In genomic region chr12:120979862-120980696, GRCh38 we compare ENCODE assay signal across 1 cellular context.
TF ChIP-seq lines count a peak whose summit lies in the region.

No MANE protein-coding gene starts in this region.

TF ChIP-seq in HepG2, 621 proteins besides CTCF, POLR2A, EP300 and RAD21 (continued from another document and continues in another):
- peak; percentile 54; the same call in 1 of the 2 replicates for TF ChIP-seq ZNF142 (CRISPR knock-in tag; IDR thresholded peaks at IDR 0.05)
- no peak for TF ChIP-seq MYPOP (CRISPR knock-in tag; IDR thresholded peaks at IDR 0.05)
- TF ChIP-seq ZSCAN9 (CRISPR knock-in tag; IDR thresholded peaks at IDR 0.05; ENCODE audit: borderline replicate concordance), result no peak
- peak; percentile 80 for TF ChIP-seq ZFY (CRISPR knock-in tag; IDR thresholded peaks at IDR 0.05)
- TF ChIP-seq RFX1 (IDR thresholded peaks at IDR 0.05), result no peak
- TF ChIP-seq HDAC1 (CRISPR knock-in tag; IDR thresholded peaks at IDR 0.05), result peak; percentile 79
- TF ChIP-seq FOXM1 (CRISPR knock-in tag; IDR thresholded peaks at IDR 0.05), result no peak
- no peak for TF ChIP-seq BHLHE40 (IDR thresholded peaks at IDR 0.05; ENCODE audit: low read length)
- no peak for TF ChIP-seq MYNN (CRISPR knock-in tag; IDR thresholded peaks at IDR 0.05; ENCODE audit: low read depth)
- no peak for TF ChIP-seq MAFK (conservative IDR thresholded peaks at IDR 0.05 in 1 of 2, IDR thresholded peaks at IDR 0.05 in 1 of 2; ENCODE audit: low read length in 2 of 2)
- TF ChIP-seq KLF6 (CRISPR knock-in tag; IDR thresholded peaks at IDR 0.05), result 0 out of 2 replicates have a peak, but pooled peaks have one; percentile 18
- no peak for TF ChIP-seq MXD4 (CRISPR knock-in tag; IDR thresholded peaks at IDR 0.05)
- no peak for TF ChIP-seq FOXP1 (IDR thresholded peaks at IDR 0.05)
- TF ChIP-seq FOXP1 (CRISPR knock-in tag; IDR thresholded peaks at IDR 0.05), result peak; percentile 52
- TF ChIP-seq ZKSCAN8 (CRISPR knock-in tag; IDR thresholded peaks at IDR 0.05; ENCODE audit: borderline replicate concordance), result 0 out of 2 replicates have a peak, but pooled peaks have one; percentile 21
- no peak for TF ChIP-seq REXO4 (CRISPR knock-in tag; IDR thresholded peaks at IDR 0.05; ENCODE audit: borderline replicate concordance)
- peak; percentile 60; the same call in 1 of the 2 replicates for TF ChIP-seq NFAT5 (CRISPR knock-in tag; IDR thresholded peaks at IDR 0.05)
- TF ChIP-seq HNF4G (IDR thresholded peaks at IDR 0.05; ENCODE audit: borderline replicate concordance, low read depth, low read length), result peak; percentile 84; the same call in 1 of the 2 replicates
- TF ChIP-seq HNF4G (CRISPR knock-in tag; IDR thresholded peaks at IDR 0.05; ENCODE audit: borderline replicate concordance, low read depth), result peak; percentile 80; the same call in 1 of the 2 replicates
- TF ChIP-seq CREB1 (IDR thresholded peaks at IDR 0.05), result no peak
- TF ChIP-seq CREB1 (CRISPR knock-in tag; IDR thresholded peaks at IDR 0.05), result no peak
- TF ChIP-seq ZFP62 (CRISPR knock-in tag; IDR thresholded peaks at IDR 0.05), result no peak
- no peak for TF ChIP-seq FOXO4 (CRISPR knock-in tag; conservative IDR thresholded peaks at IDR 0.05)
- no peak for TF ChIP-seq ZNF10 (CRISPR knock-in tag; IDR thresholded peaks at IDR 0.05; ENCODE audit: borderline replicate concordance, low read depth)
- TF ChIP-seq FOXA1 (IDR thresholded peaks at IDR 0.05), result no peak
- TF ChIP-seq FOXA1 (CRISPR knock-in tag; IDR thresholded peaks at IDR 0.05), result 0 out of 2 replicates have a peak, but pooled peaks have one; percentile 14
- peak; percentile 81 for TF ChIP-seq ZSCAN31 (CRISPR knock-in tag; IDR thresholded peaks at IDR 0.05; ENCODE audit: low read depth)
- TF ChIP-seq ZNF704 (CRISPR knock-in tag; IDR thresholded peaks at IDR 0.05; ENCODE audit: borderline replicate concordance), result peak; percentile 85; the same call in 1 of the 2 replicates
- no peak; the same call in 1 of the 2 replicates for TF ChIP-seq ZFP36L1 (CRISPR knock-in tag; IDR thresholded peaks at IDR 0.05)
- TF ChIP-seq ZNF143 (CRISPR knock-in tag; IDR thresholded peaks at IDR 0.05), result peak; percentile 82
- 0 out of 2 replicates have a peak, but pooled peaks have one; percentile 24 for TF ChIP-seq ZSCAN29 (CRISPR knock-in tag; conservative IDR thresholded peaks at IDR 0.05)
- peak; percentile 65 for TF ChIP-seq ZNF740 (CRISPR knock-in tag; IDR thresholded peaks at IDR 0.05)
- no peak for TF ChIP-seq ZBTB39 (CRISPR knock-in tag; IDR thresholded peaks at IDR 0.05)
- TF ChIP-seq ZNF567 (CRISPR knock-in tag; IDR thresholded peaks at IDR 0.05; ENCODE audit: borderline replicate concordance), result no peak
- no peak for TF ChIP-seq ATF7 (IDR thresholded peaks at IDR 0.05)
- TF ChIP-seq ATF7 (CRISPR knock-in tag; IDR thresholded peaks at IDR 0.05), result peak; percentile 32; the same call in 1 of the 2 replicates
- TF ChIP-seq ZHX1 (CRISPR knock-in tag; IDR thresholded peaks at IDR 0.05; ENCODE audit: low read depth), result no peak
- peak; percentile 67; the same call in 1 of the 2 replicates for TF ChIP-seq SNAPC5 (CRISPR knock-in tag; IDR thresholded peaks at IDR 0.05; ENCODE audit: borderline replicate concordance)
- peak; percentile 67; the same call in 1 of the 2 replicates for TF ChIP-seq ZNF441 (CRISPR knock-in tag; IDR thresholded peaks at IDR 0.05; ENCODE audit: borderline replicate concordance)
- peak; percentile 45; the same call in 1 of the 2 replicates for TF ChIP-seq FOXJ3 (CRISPR knock-in tag; IDR thresholded peaks at IDR 0.05; ENCODE audit: borderline replicate concordance)
- no peak; the same call in 1 of the 2 replicates for TF ChIP-seq SALL2 (CRISPR knock-in tag; IDR thresholded peaks at IDR 0.05)
- TF ChIP-seq CHD2 (IDR thresholded peaks at IDR 0.05; ENCODE audit: low read depth, low read length), result peak; percentile 50; the same call in 1 of the 2 replicates
- TF ChIP-seq ZNF883 (CRISPR knock-in tag; IDR thresholded peaks at IDR 0.05; ENCODE audit: not compliant biosample characterization), result no peak
- no peak for TF ChIP-seq DNMT3B (CRISPR knock-in tag; conservative IDR thresholded peaks at IDR 0.05)
